Comparison of ENCODE assay signal across 8 cellular contexts in genomic region chr6:1388927-1389790, GRCh38. TPM values are rescaled to one million over a fixed set of nuclear protein-coding genes. Genes with fewer than 3 reads are reported as not detected.
A peak's percentile ranks its signal among the peaks of the same experiment; 100 is the strongest.
DNase-seq lines count a peak whose midpoint lies in the region; ATAC-seq, FAIRE-seq and TF ChIP-seq lines count a peak whose summit lies in the region.

Gene FOXF2, plus strand, starts transcription at chr6:1389576. Its CDS starts 372 bp downstream, at chr6:1389948.

- TF ChIP-seq EP300 in HepG2 (IDR thresholded peaks at IDR 0.05; ENCODE audit: low read depth in 2 of 2, low read length in 2 of 2), result no peak
- no peak for TF ChIP-seq EP300 in HepG2 (CRISPR knock-in tag; IDR thresholded peaks at IDR 0.05; ENCODE audit: borderline replicate concordance)

- FAIRE-seq in HepG2 (lab: Jason Lieb, UNC), result no peak

- H2AFZ ChIP-seq in HepG2 (ENCODE audit: low read length), result no peak within 1 kb of the TSS
- H2AFZ ChIP-seq in OCI-LY7 (ENCODE audit: low read length), result no peak within 1 kb of the TSS

- TF ChIP-seq POLR2A in HepG2 (IDR thresholded peaks at IDR 0.05; ENCODE audit: insufficient read depth in 1 of 2, low read depth in 2 of 2, low read length in 2 of 2) (no peak), right lobe of liver (IDR thresholded peaks at IDR 0.05) (no peak)

- in situ Hi-C loops in HepG2 (cut with HindIII; ENCODE audit: extremely low pct_ligation_motif_present, low pct_unique_long_range_greater_than_20kb), result no loop called here

- H4K20me1 ChIP-seq in HepG2 (ENCODE audit: insufficient read depth, low read length) (peaks cover 4% of the 10 kb centered on the region), OCI-LY7 (ENCODE audit: insufficient read depth, low read length) (no peaks in the 10 kb centered on the region)

- peak within 1 kb of the TSS; percentile 56 for H3K4me2 ChIP-seq in HepG2 (ENCODE audit: low read depth, low read length)
- no peak within 1 kb of the TSS for H3K4me2 ChIP-seq in OCI-LY7 (ENCODE audit: low read length)

- H3K9ac ChIP-seq in HepG2 (ENCODE audit: insufficient read depth, low read depth, low read length), result no peak within 1 kb of the TSS

- no peak within 1 kb of the TSS for H3K27ac Mint-ChIP-seq in activated naive CD4-positive, alpha-beta T cell treated with anti-CD3 and anti-CD28 coated beads, Interleukin-2, amount 50 U/mL, for 72 hours

- H3K27me3 ChIP-seq in HepG2 (ENCODE audit: control insufficient read depth in 1 of 2, insufficient read depth in 2 of 2, low read length in 2 of 2) (peaks cover 48 to 93% of the 10 kb centered on the region in 2 experiments), right lobe of liver (peaks cover 12 to 38% of the 10 kb centered on the region in 2 donors), aorta (ENCODE audit: control insufficient read depth in 1 of 2, insufficient read depth in 2 of 2, low read length in 1 of 2) (no peaks in the 10 kb centered on the region)

- no TSS peak for BruUV-seq in HepG2 (replicated peaks; lab: Mats Ljungman, UMichigan)
- no TSS peak for BruUV-seq in OCI-LY7 (replicated peaks; lab: Mats Ljungman, UMichigan)

- no peaks in the 10 kb centered on the region for H3K79me2 ChIP-seq in HepG2 (ENCODE audit: insufficient read depth, low read length)
- H3K79me2 ChIP-seq in OCI-LY7 (ENCODE audit: insufficient read depth, low read depth, low read length), result no peaks in the 10 kb centered on the region

- POLR2A ChIA-PET in HepG2 (lab: Yijun Ruan, JAX), result no interaction called here
- POLR2A ChIA-PET in OCI-LY7 (lab: Charles Lee), result no interaction called here

- intact Hi-C loops in HepG2 (cut with micrococcal nuclease; ENCODE audit: unreplicated experiment), result no loop called here
- intact Hi-C loops in right lobe of liver (cut with DNase I), result no loop called here
- intact Hi-C loops in aorta (cut with DNase I), result no loop called here
- intact Hi-C loops in OCI-LY7 (cut with micrococcal nuclease; ENCODE audit: unreplicated experiment), result no loop called here

- DNase-seq in HepG2 (ENCODE audit: low spot score) (no peak), right lobe of liver (no peak), cardiac fibroblast (ENCODE audit: low read depth in 2 of 2) (no peak), mesenteric fat pad (ENCODE audit: low spot score) (peak; percentile 85), aorta (no peak), OCI-LY7 (ENCODE audit: low spot score) (no peak), COR-L47 (lab: John Stamatoyannopoulos, UW) (no peak)
- no peak for DNase-seq in activated naive CD4-positive, alpha-beta T cell treated with anti-CD3 and anti-CD28 coated beads, Interleukin-2, amount 50 U/mL, for 72 hours (ENCODE audit: low spot score in 2 of 2)

- H3K36me3 ChIP-seq in HepG2 (replicated peaks in 1 of 2; ENCODE audit: control insufficient read depth in 1 of 2, insufficient read depth in 2 of 2, low read length in 2 of 2) (no peaks in the 10 kb centered on the region), right lobe of liver (no peaks in the 10 kb centered on the region), aorta (ENCODE audit: control insufficient read depth in 1 of 2, insufficient read depth in 2 of 2, low read length in 1 of 2) (no peaks in the 10 kb centered on the region), OCI-LY7 (ENCODE audit: insufficient read depth, low read length) (no peaks in the 10 kb centered on the region)

- no peaks in the 10 kb centered on the region for H3K9me2 ChIP-seq in OCI-LY7 (ENCODE audit: insufficient read depth, low read length)

- H3K27ac ChIP-seq in HepG2 (ENCODE audit: extremely low read length, insufficient read depth, low read length), result no peak within 1 kb of the TSS
- no peak within 1 kb of the TSS for H3K27ac ChIP-seq in right lobe of liver
- no peak within 1 kb of the TSS for H3K27ac ChIP-seq in aorta (ENCODE audit: low read depth in 1 of 2, low read length in 2 of 2)
- H3K27ac ChIP-seq in OCI-LY7 (ENCODE audit: low read depth, low read length, poor library complexity, severe bottlenecking), result no peak within 1 kb of the TSS

- H3K4me3 ChIP-seq in HepG2 (replicated peaks in 1 of 3; ENCODE audit: insufficient read depth in 1 of 3, low read depth in 2 of 3, low read length in 3 of 3), result peak within 1 kb of the TSS in 2 of 3 experiments; percentile 23 to 59; a peak in 1 of 6 replicates
- no peak within 1 kb of the TSS for H3K4me3 ChIP-seq in right lobe of liver
- peak within 1 kb of the TSS; percentile 7 to 32 for H3K4me3 ChIP-seq in cardiac fibroblast (replicated peaks in 1 of 2; ENCODE audit: low read depth in 2 of 2, low read length in 2 of 2)
- peak within 1 kb of the TSS; percentile 45 to 49 for H3K4me3 ChIP-seq in aorta (ENCODE audit: low read length in 2 of 2)
- no peak within 1 kb of the TSS for H3K4me3 ChIP-seq in OCI-LY7 (ENCODE audit: low read depth, low read length, poor library complexity, severe bottlenecking)

- H3K4me1 ChIP-seq in HepG2 (ENCODE audit: insufficient read depth, low read length) (peaks cover 10% of the 10 kb centered on the region; the same call in 1 of the 2 replicates), right lobe of liver (peaks cover 0 to 15% (median 0%) of the 10 kb centered on the region in 4 donors), aorta (ENCODE audit: control insufficient read depth in 1 of 2, insufficient read depth in 2 of 2, low read length in 2 of 2) (no peaks in the 10 kb centered on the region), OCI-LY7 (ENCODE audit: insufficient read depth, low read length, poor library complexity, severe bottlenecking) (no peaks in the 10 kb centered on the region)

- no peak for TF ChIP-seq RAD21 in HepG2 (CRISPR knock-in tag; IDR thresholded peaks at IDR 0.05)

- H3K9me3 ChIP-seq in HepG2 (ENCODE audit: low read length) (no peaks in the 10 kb centered on the region), right lobe of liver (no peaks in the 10 kb centered on the region), aorta (ENCODE audit: control insufficient read depth, low read length) (no peaks in the 10 kb centered on the region), OCI-LY7 (ENCODE audit: low read length) (no peaks in the 10 kb centered on the region)

- TF ChIP-seq CTCF in HepG2 (CRISPR knock-in tag; IDR thresholded peaks at IDR 0.05) (no peak), right lobe of liver (IDR thresholded peaks at IDR 0.05) (no peak), cardiac fibroblast (IDR thresholded peaks at IDR 0.05; ENCODE audit: low read depth, low read length) (no peak), OCI-LY7 (conservative IDR thresholded peaks at IDR 0.05; ENCODE audit: low read length) (no peak)

- no peaks in the 10 kb centered on the region for H3K36me3 Mint-ChIP-seq in activated naive CD4-positive, alpha-beta T cell treated with anti-CD3 and anti-CD28 coated beads, Interleukin-2, amount 50 U/mL, for 72 hours

- peak; percentile 8; the same call in 2 of the 3 replicates for ATAC-seq in HepG2
- no peak for ATAC-seq in right lobe of liver
- no peak for ATAC-seq in aorta (ENCODE audit: low FRiP score)
- no peak for ATAC-seq in activated naive CD4-positive, alpha-beta T cell treated with anti-CD3 and anti-CD28 coated beads, Interleukin-2, amount 50 U/mL, for 72 hours

- CTCF ChIA-PET in HepG2 (lab: Yijun Ruan, JAX; ENCODE audit: low intra/inter-chr PET ratio, low total read pairs) (no interaction called here), OCI-LY7 (lab: Charles Lee; ENCODE audit: unreplicated experiment) (no interaction called here)

- H3K9me3 Mint-ChIP-seq in activated naive CD4-positive, alpha-beta T cell treated with anti-CD3 and anti-CD28 coated beads, Interleukin-2, amount 50 U/mL, for 72 hours, result no peaks in the 10 kb centered on the region

- WGBS in HepG2 (ENCODE audit: low lambda C conversion rate), result 4% methylated on average over 72 of the region's 84 CpGs
- WGBS in right lobe of liver (ENCODE audit: insufficient coverage, low coverage, low lambda C conversion rate, missing lambda C conversion rate), result 4% methylated on average over 36 of the region's 84 CpGs
- 3 to 4% methylated on average over 37 to 83 of the region's 84 CpGs for WGBS in aorta, 2 donors

TF ChIP-seq in HepG2, 621 proteins besides CTCF, POLR2A, EP300 and RAD21 (continues in another document):
- peak; percentile 98 for TF ChIP-seq EZH2 (conservative IDR thresholded peaks at IDR 0.05; ENCODE audit: low read depth, low read length)
- no peak for TF ChIP-seq ZNF780A (CRISPR knock-in tag; IDR thresholded peaks at IDR 0.05)
- 0 out of 2 replicates have a peak, but pooled peaks have one; percentile 64 for TF ChIP-seq MTF2 (CRISPR knock-in tag; IDR thresholded peaks at IDR 0.05; ENCODE audit: borderline replicate concordance)

RNA-seq across cellular contexts. Expression of gene FOXF2, which starts in this region (rescaled TPM):
- total RNA-seq in HepG2 (2016; rRNA removed; fragmentation: Illumina TruSeq; extraction: Trizol) (not detected in 2 replicates), right lobe of liver (under 1 TPM in 2 of 6 experiments, not detected in 4; 0.11 to 0.19 TPM), mesenteric fat pad (2.7 TPM), aorta (under 1 TPM; 0.52 to 0.69 TPM), OCI-LY7 (2022) (not detected in 2 replicates)
- total RNA-seq in HepG2 (2016; cell fraction: cytosol; rRNA removed; fragmentation: Illumina TruSeq; extraction: Trizol; ENCODE audit: low read depth), result not detected in 2 replicates
- not detected in 2 replicates for total RNA-seq in HepG2 (2016; cell fraction: insoluble cytoplasmic fraction; rRNA removed; fragmentation: Illumina TruSeq; extraction: Trizol)
- not detected in 2 replicates for total RNA-seq in HepG2 (2016; cell fraction: membrane; rRNA removed; fragmentation: Illumina TruSeq; extraction: Trizol)
- total RNA-seq in HepG2 (2016; cell fraction: nucleus; rRNA removed; fragmentation: Illumina TruSeq; extraction: Trizol), result not detected in 2 replicates
- polyA plus RNA-seq in HepG2 (2011; rRNA removed) (not detected in 2 replicates), aorta (not detected)
- 0.03 TPM in 2 replicates for polyA plus RNA-seq in HepG2 (2011; cell fraction: cytosol; rRNA removed)
- polyA plus RNA-seq in HepG2 (2011; cell fraction: nucleus; rRNA removed), result not detected in 2 replicates
- not detected in 2 replicates for polyA plus RNA-seq in HepG2 (2012)
- not detected in 2 replicates for polyA plus RNA-seq in HepG2 (2016; cell fraction: cytosol; fragmentation: Illumina TruSeq; extraction: Trizol; ENCODE audit: low read depth)
- not detected in 2 replicates for polyA plus RNA-seq in HepG2 (2016; cell fraction: insoluble cytoplasmic fraction; fragmentation: Illumina TruSeq; extraction: Trizol; ENCODE audit: low read depth)
- polyA plus RNA-seq in HepG2 (2016; cell fraction: membrane; fragmentation: Illumina TruSeq; extraction: Trizol; ENCODE audit: low read depth), result not detected in 2 replicates
- polyA plus RNA-seq in HepG2 (2016; cell fraction: nucleus; fragmentation: Illumina TruSeq; extraction: Trizol; ENCODE audit: insufficient read depth, low read depth), result not detected in 2 replicates
- 33.4 TPM in 1 of 2 replicates, not detected in the other for polyA minus RNA-seq in HepG2 (2011; rRNA and poly(A)+ RNA removed; ENCODE audit: low replicate concordance)
- 0.26 and 0.30 TPM in 2 replicates for polyA minus RNA-seq in HepG2 (2011; cell fraction: cytosol; rRNA and poly(A)+ RNA removed)
- polyA minus RNA-seq in HepG2 (2011; cell fraction: nucleus; rRNA and poly(A)+ RNA removed), result 0.13 TPM in 1 of 2 replicates, not detected in the other
- total RNA-seq in OCI-LY7 (2014; rRNA removed; shearing (Covaris generic)), result not detected in 2 replicates
- total RNA-seq in activated naive CD4-positive, alpha-beta T cell treated with anti-CD3 and anti-CD28 coated beads, Interleukin-2, amount 50 U/mL, for 72 hours, result not detected

Comparison
In these comparisons a context has a peak if more than half of its experiments do, and no peak if none do; other contexts are left out.
1. H3K4me3 ChIP-seq: peak in HepG2 (2 of 3), cardiac fibroblast (2 of 2) and aorta (2 of 2); none in right lobe of liver (0 of 3) and OCI-LY7 (single experiment).